ENCODE assay signal across 17 cellular contexts in genomic region chr4:175453456-175453855, GRCh38.
DNase-seq lines count a peak whose midpoint lies in the region; TF ChIP-seq lines count a peak whose summit lies in the region.
"Had no signal": no experiment of that assay in that cellular context is flagged by ENCODE, and none has a peak within 500 bp of the region (broad histone marks: within the 10 kb centered on the region; RNA-seq: fewer than 3 reads in every experiment).

No MANE protein-coding gene starts in this region.

- H3K4me3 Mint-ChIP-seq in CD8-positive, alpha-beta memory T cell: no peak overlapping the region

- POLR2A ChIA-PET in CD8-positive, alpha-beta memory T cell (lab: Charles Lee): no interaction called here

- no peaks in the 10 kb centered on the region for H3K36me3 Mint-ChIP-seq in CD8-positive, alpha-beta memory T cell

- H3K27me3 ChIP-seq in CD8-positive, alpha-beta memory T cell (ENCODE audit: insufficient read depth, low read length, poor library complexity, severe bottlenecking): no peaks in the 10 kb centered on the region

- H3K9me3 ChIP-seq in CD8-positive, alpha-beta memory T cell (ENCODE audit: low read length): no peaks in the 10 kb centered on the region

- H3K4me1 ChIP-seq in CD8-positive, alpha-beta memory T cell (ENCODE audit: insufficient read depth, low read length): no peaks in the 10 kb centered on the region

- H3K36me3 ChIP-seq in CD8-positive, alpha-beta memory T cell (ENCODE audit: insufficient read depth, low read length): no peaks in the 10 kb centered on the region

- H3K27ac ChIP-seq in CD8-positive, alpha-beta memory T cell (ENCODE audit: low read depth, low read length): no peak overlapping the region
- H3K27ac ChIP-seq: 22Rv1, KMS-11 had no signal

- H3K27ac Mint-ChIP-seq in CD8-positive, alpha-beta memory T cell: no peak overlapping the region

- H3K9me3 Mint-ChIP-seq in CD8-positive, alpha-beta memory T cell: peaks cover 0 to 4% (median 2%) of the 10 kb centered on the region in 5 donors

- H3K27me3 Mint-ChIP-seq in CD8-positive, alpha-beta memory T cell: no peaks in the 10 kb centered on the region

- CTCF ChIA-PET in CD8-positive, alpha-beta memory T cell (lab: Charles Lee): no interaction called here

- peak; percentile 26 for DNase-seq in NCI-H82 (lab: John Stamatoyannopoulos, UW)
- DNase-seq in NCI-H82 treated with DMSO at 0.1 percent for 48 hours (lab: John Stamatoyannopoulos, UW; ENCODE audit: unreplicated experiment): no peak
- DNase-seq in RPMI7951 (ENCODE audit: low read depth): peak; percentile 15
- DNase-seq in fibroblast of pulmonary artery (ENCODE audit: low read depth): peak; percentile 4
- peak; percentile 34 for DNase-seq in retinal pigment epithelial cell (ENCODE audit: low read depth)
- no peak for DNase-seq in D341Med (ENCODE audit: low spot score)
- no peak for DNase-seq in CD8-positive, alpha-beta memory T cell
- no peak for DNase-seq in cerebellar nuclear complex (lab: John Stamatoyannopoulos, UW)
- DNase-seq: COR-L47, NCI-H1417, NCI-H187, NCI-H2107, NCI-H2227 treated with DMSO at 0.1 percent for 48 hours, NCI-H526, Right ventricle myocardium superior had no signal

- H3K4me3 ChIP-seq in fibroblast of pulmonary artery (replicated peaks; ENCODE audit: low read depth, low read length) (no peak overlapping the region), retinal pigment epithelial cell (ENCODE audit: low read length) (no peak overlapping the region)
- no peak overlapping the region for H3K4me3 ChIP-seq in CD8-positive, alpha-beta memory T cell (ENCODE audit: low read length)

- H3K4me1 Mint-ChIP-seq in CD8-positive, alpha-beta memory T cell: no peaks in the 10 kb centered on the region

- TF ChIP-seq CTCF in fibroblast of pulmonary artery (IDR thresholded peaks at IDR 0.05; ENCODE audit: low read length, missing control alignments): no peak
- no peak for TF ChIP-seq CTCF in retinal pigment epithelial cell (conservative IDR thresholded peaks at IDR 0.05; ENCODE audit: low read depth, low read length)

Comparison
In these comparisons a context has a peak if more than half of its experiments do, and no peak if none do; other contexts are left out.
1. DNase-seq: peak in NCI-H82 (single experiment), RPMI7951 (single experiment), fibroblast of pulmonary artery (single experiment) and retinal pigment epithelial cell (single experiment); none in NCI-H82 treated with DMSO at 0.1 percent for 48 hours (single experiment), D341Med (single experiment), CD8-positive, alpha-beta memory T cell (0 of 5) and cerebellar nuclear complex (0 of 2).